27 cellular contexts compared by ENCODE assay signal in the genomic region with DNA sequence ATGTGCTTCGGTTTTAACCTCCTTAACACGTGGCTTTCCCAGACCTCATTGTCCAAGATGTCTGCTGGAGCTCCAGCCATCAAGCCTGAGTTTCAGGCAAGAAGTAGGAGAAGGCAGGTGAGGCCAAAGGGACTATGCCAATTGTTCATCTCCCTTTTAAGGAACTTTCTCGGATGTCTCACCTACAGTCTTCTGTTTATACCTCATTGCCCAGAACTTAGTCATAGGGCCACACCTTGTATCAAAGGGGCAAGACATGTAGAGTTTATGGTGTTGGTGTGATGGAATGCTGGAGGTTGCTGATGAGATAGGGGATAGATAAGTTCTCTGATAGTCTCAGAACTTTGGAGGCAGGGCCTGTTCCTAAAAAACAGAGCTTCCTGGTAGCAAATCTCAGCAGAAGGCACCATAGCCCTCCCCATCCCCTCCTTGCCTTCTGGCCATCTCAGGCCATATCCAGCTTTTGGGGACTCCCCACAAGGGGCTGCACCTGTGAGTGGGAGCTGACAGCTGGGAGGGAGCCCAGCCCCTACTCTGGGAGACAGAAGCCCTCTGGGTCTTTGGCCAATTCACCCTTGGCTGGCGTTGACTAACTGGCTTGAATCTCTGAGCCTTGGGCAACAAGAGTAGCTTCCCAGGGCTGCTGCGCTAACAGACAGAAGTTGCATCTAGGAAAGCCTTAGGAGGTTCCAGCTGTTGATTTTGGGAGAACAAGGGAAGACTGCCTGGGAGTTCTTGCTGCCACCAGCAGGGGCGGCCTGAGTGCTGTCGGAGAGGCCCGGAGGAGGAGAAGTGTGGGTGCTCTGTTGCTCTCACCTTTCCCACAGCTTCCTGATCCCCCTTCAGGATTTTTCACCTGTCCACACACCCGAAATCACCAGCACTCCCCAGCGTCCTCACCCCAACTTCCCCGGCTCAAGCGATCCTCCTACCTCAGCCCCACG.
DNase-seq lines count a peak whose midpoint lies in the region; ATAC-seq, FAIRE-seq and TF ChIP-seq lines count a peak whose summit lies in the region.
"Had no signal": no experiment of that assay in that cellular context is flagged by ENCODE, and none has a peak within 500 bp of the region (broad histone marks: within the 10 kb centered on the region; RNA-seq: fewer than 3 reads in every experiment).

No MANE protein-coding gene starts in this region.

- H3K27ac Mint-ChIP-seq in immature natural killer cell: no peak overlapping the region
- H3K27ac Mint-ChIP-seq: CD8-positive, alpha-beta T cell; natural killer cell treated with Interleukin-12 subunit alpha and Interleukin-12 subunit beta and Interleukin-15 and Interleukin-18, amount 100 ng/mL, for 72 hours; T-helper 17 cell had no signal

- no peak overlapping the region for H3K27ac ChIP-seq in A673 (ENCODE audit: low read depth, low read length, poor library complexity, severe bottlenecking)
- H3K27ac ChIP-seq in HCT116 (ENCODE audit: low read depth, low read length): peak overlapping the region; percentile 21; the same call in 1 of the 2 replicates
- H3K27ac ChIP-seq: prostate gland, VCaP had no signal

- DNase-seq in A673 (ENCODE audit: low spot score) (no peak), HCT116 (ENCODE audit: low read depth, low spot score) (peak; percentile 43), bronchial epithelial cell (ENCODE audit: low read depth) (peak; percentile 82), islet precursor cell (peak; percentile 56), immature natural killer cell (no peak)
- DNase-seq in stimulated activated CD4-positive, alpha-beta T cell treated with anti-CD3 and anti-CD28 coated beads, Interleukin-2, amount 100 ng/mL, for 48 hours: no peak
- DNase-seq: ACHN; activated CD4-positive, alpha-beta T cell treated with anti-CD3 and anti-CD28 coated beads, Interleukin-2, amount 50 U/mL, for 48 hours; activated naive CD4-positive, alpha-beta T cell; anterior cingulate cortex; CD8-positive, alpha-beta T cell; DMS79; hippocampal formation; KBM-7; kidney glomerular epithelial cell; NCI-H1092; NCI-H2081 treated with DMSO at 0.1 percent for 48 hours; NCI-H524; SHP77; stimulated activated CD4-positive, alpha-beta T cell treated with anti-CD3 and anti-CD28 coated beads, Interleukin-4, amount 100 ng/mL, for 24 hours; T-helper 17 cell had no signal

- no peak for TF ChIP-seq RAD21 in HCT116 (IDR thresholded peaks at IDR 0.05; ENCODE audit: low read depth)

- intact Hi-C loops in A673 (cut with micrococcal nuclease; ENCODE audit: unreplicated experiment) (no loop called here), HCT116 (cut with micrococcal nuclease) (no loop called here)

- peak; percentile 20; the same call in 1 of the 2 replicates for TF ChIP-seq CTCF in A673 (conservative IDR thresholded peaks at IDR 0.05; ENCODE audit: low read depth, low read length)
- TF ChIP-seq CTCF in HCT116 (IDR thresholded peaks at IDR 0.05 in 2 of 3, conservative IDR thresholded peaks at IDR 0.05 in 1 of 3; ENCODE audit: borderline replicate concordance in 1 of 3, insufficient read depth in 1 of 3, low read depth in 2 of 3, low read length in 2 of 3): peak in 2 of 3 experiments; percentile 41 to 49; a peak in 4 of 6 replicates
- no peak for TF ChIP-seq CTCF in bronchial epithelial cell (IDR thresholded peaks at IDR 0.05; ENCODE audit: insufficient read depth, low read length, severe bottlenecking)

- BruUV-seq in A673 (replicated peaks; lab: Mats Ljungman, UMichigan) (no TSS peak), HCT116 (replicated peaks; lab: Mats Ljungman, UMichigan) (no TSS peak)

- H3K4me1 Mint-ChIP-seq in immature natural killer cell: peaks cover 0 to 5% of the 10 kb centered on the region in 2 donors

- H4K20me1 ChIP-seq in HCT116 (ENCODE audit: insufficient read depth): no peaks in the 10 kb centered on the region

- FAIRE-seq in bronchial epithelial cell (lab: Jason Lieb, UNC): no peak

- no peak overlapping the region for H3K4me3 Mint-ChIP-seq in immature natural killer cell
- H3K4me3 Mint-ChIP-seq: CD8-positive, alpha-beta T cell; natural killer cell treated with Interleukin-12 subunit alpha and Interleukin-12 subunit beta and Interleukin-15 and Interleukin-18, amount 100 ng/mL, for 72 hours; T-helper 17 cell had no signal

- no peaks in the 10 kb centered on the region for H3K9me3 Mint-ChIP-seq in immature natural killer cell
- H3K9me3 Mint-ChIP-seq: natural killer cell treated with Interleukin-12 subunit alpha and Interleukin-12 subunit beta and Interleukin-15 and Interleukin-18, amount 100 ng/mL, for 72 hours had no signal

- peaks cover 2 to 4% (median 4%) of the 10 kb centered on the region in 3 donors for H3K27me3 Mint-ChIP-seq in immature natural killer cell (ENCODE audit: low read depth in 3 of 3)

- no peaks in the 10 kb centered on the region for H3K9me3 ChIP-seq in A673 (ENCODE audit: low read depth, low read length, poor library complexity, severe bottlenecking)
- H3K9me3 ChIP-seq in HCT116 (ENCODE audit: control insufficient read depth in 1 of 2, insufficient read depth in 1 of 2, low read depth in 1 of 2, low read length in 2 of 2): no peaks in the 10 kb centered on the region
- H3K9me3 ChIP-seq: prostate gland had no signal

- H3K4me2 ChIP-seq in HCT116 (ENCODE audit: low read length): peak overlapping the region; percentile 69
- H3K4me2 ChIP-seq: smooth muscle cell had no signal

- POLR2A ChIA-PET in A673 (lab: Charles Lee; ENCODE audit: low non-redundant PET) (interaction anchor here (0.7 kb wide), 1 partner anchor 29 kb away, joined by 4 read pairs; no protein-coding TSS in a partner anchor), HCT116 (lab: Charles Lee) (no interaction called here)

- peaks cover 11% of the 10 kb centered on the region for H3K4me1 ChIP-seq in A673 (ENCODE audit: insufficient read depth, low read length, poor library complexity, severe bottlenecking)
- H3K4me1 ChIP-seq in HCT116 (ENCODE audit: control insufficient read depth in 1 of 2, insufficient read depth in 2 of 2, low read length in 2 of 2): peaks cover 11 to 36% of the 10 kb centered on the region in 2 experiments
- H3K4me1 ChIP-seq: prostate gland had no signal

- H3K36me3 Mint-ChIP-seq in immature natural killer cell: no peaks in the 10 kb centered on the region
- H3K36me3 Mint-ChIP-seq: CD8-positive, alpha-beta T cell; natural killer cell treated with Interleukin-12 subunit alpha and Interleukin-12 subunit beta and Interleukin-15 and Interleukin-18, amount 100 ng/mL, for 72 hours had no signal

- H2AFZ ChIP-seq in HCT116 (ENCODE audit: low read depth, low read length, poor library complexity, severe bottlenecking): no peak overlapping the region

- H3K9ac ChIP-seq in HCT116 (ENCODE audit: low read length): peak overlapping the region; percentile 8; the same call in 1 of the 2 replicates

- H3K27me3 ChIP-seq in A673 (replicated peaks; ENCODE audit: insufficient read depth, low read depth, low read length, poor library complexity) (no peaks in the 10 kb centered on the region), HCT116 (ENCODE audit: insufficient read depth, low read length) (no peaks in the 10 kb centered on the region), bronchial epithelial cell (ENCODE audit: control insufficient read depth, insufficient read depth, low read length) (no peaks in the 10 kb centered on the region)

- no peaks in the 10 kb centered on the region for H3K79me2 ChIP-seq in HCT116 (ENCODE audit: insufficient read depth, low read length)

- CTCF ChIA-PET in A673 (lab: Charles Lee) (no interaction called here), HCT116 (lab: Charles Lee) (interaction anchor here (0.6 to 1.6 kb wide), 4 partner anchors 9 to 233 kb away, joined by 3 to 10 read pairs (median 4); no protein-coding TSS in a partner anchor)

- no peak for TF ChIP-seq POLR2A in HCT116 (IDR thresholded peaks at IDR 0.05; ENCODE audit: borderline replicate concordance, extremely low read depth, insufficient read depth, insufficient read length)

- H3K36me3 ChIP-seq in A673 (ENCODE audit: insufficient read depth, low read length, poor library complexity, severe bottlenecking): no peaks in the 10 kb centered on the region
- H3K36me3 ChIP-seq in HCT116 (ENCODE audit: control insufficient read depth in 1 of 2, insufficient read depth in 2 of 2, low read length in 2 of 2): no peaks in the 10 kb centered on the region
- no peaks in the 10 kb centered on the region for H3K36me3 ChIP-seq in bronchial epithelial cell (ENCODE audit: control insufficient read depth, insufficient read depth, low read length)
- H3K36me3 ChIP-seq: prostate gland had no signal

- RAD21 ChIA-PET in HCT116 (lab: Charles Lee; ENCODE audit: low non-redundant PET in 1 of 2, low total read pairs in 2 of 2, uncharacterized antibody in 2 of 2, unreplicated experiment in 2 of 2): no interaction called here

- H3K4me3 ChIP-seq in A673 (ENCODE audit: low read depth, low read length, poor library complexity, severe bottlenecking) (no peak overlapping the region), HCT116 (replicated peaks in 1 of 2; ENCODE audit: low read depth in 1 of 2, low read length in 2 of 2) (peak overlapping the region in 1 of 2 experiments; percentile 7; a peak in 2 of 4 replicates), bronchial epithelial cell (ENCODE audit: low read depth, low read length) (no peak overlapping the region)
- H3K4me3 ChIP-seq: prostate gland, smooth muscle cell had no signal

- H3K9me2 ChIP-seq in HCT116 (ENCODE audit: insufficient read depth): no peaks in the 10 kb centered on the region

- ATAC-seq in HCT116 (peak; percentile 80), GM18861 (IDR thresholded peaks at IDR 0.05; ENCODE audit: unreplicated experiment) (no peak), GM21447 (IDR thresholded peaks at IDR 0.05; ENCODE audit: unreplicated experiment) (no peak)
- ATAC-seq: CD8-positive, alpha-beta T cell; natural killer cell treated with Interleukin-12 subunit alpha and Interleukin-12 subunit beta and Interleukin-15 and Interleukin-18, amount 100 ng/mL, for 72 hours; T-helper 17 cell had no signal

TF ChIP-seq in HCT116, 20 proteins besides CTCF, POLR2A, EP300 and RAD21 (continues in another document):
- TF ChIP-seq EGR1 (IDR thresholded peaks at IDR 0.05; ENCODE audit: low read depth): no peak
- TF ChIP-seq ELF1 (IDR thresholded peaks at IDR 0.05; ENCODE audit: borderline replicate concordance, low read depth): no peak
- 0 out of 2 replicates have a peak, but pooled peaks have one; percentile 21 for TF ChIP-seq JUND (IDR thresholded peaks at IDR 0.05)
- no peak for TF ChIP-seq TCF7L2 (IDR thresholded peaks at IDR 0.05; ENCODE audit: borderline replicate concordance, extremely low read depth, insufficient read depth, insufficient read length)
- peak; percentile 82; the same call in 1 of the 2 replicates for TF ChIP-seq SRF (IDR thresholded peaks at IDR 0.05; ENCODE audit: low read depth)
- no peak for TF ChIP-seq EZH2phosphoT487 (IDR thresholded peaks at IDR 0.05; ENCODE audit: borderline replicate concordance)
- peak; percentile 57 for TF ChIP-seq FOSL1 (IDR thresholded peaks at IDR 0.05; ENCODE audit: low read depth)
- TF ChIP-seq EZH2 (IDR thresholded peaks at IDR 0.05): no peak
- TF ChIP-seq SP1 (IDR thresholded peaks at IDR 0.05; ENCODE audit: low read depth): peak; percentile 46
- TF ChIP-seq POLR2AphosphoS5 (IDR thresholded peaks at IDR 0.05; ENCODE audit: low read depth, low read length): no peak
- no peak for TF ChIP-seq SIN3A (IDR thresholded peaks at IDR 0.05; ENCODE audit: low read depth)

Comparison
In these comparisons a context has a peak if more than half of its experiments do, and no peak if none do; other contexts are left out.
1. DNase-seq: peak in HCT116 (single experiment), bronchial epithelial cell (single experiment) and islet precursor cell (single experiment); none in A673 (single experiment), immature natural killer cell (0 of 3) and stimulated activated CD4-positive, alpha-beta T cell treated with anti-CD3 and anti-CD28 coated beads, Interleukin-2, amount 100 ng/mL, for 48 hours (0 of 2).